17 cellular contexts compared by ENCODE assay signal in genomic region chr3:18066899-18067582, GRCh38.
"Had no signal": no experiment of that assay in that cellular context is flagged by ENCODE, and none has a peak within 500 bp of the region (broad histone marks: within the 10 kb centered on the region; RNA-seq: fewer than 3 reads in every experiment).

No MANE protein-coding gene starts in this region.

- H3K27ac ChIP-seq: gastrocnemius medialis, parathyroid adenoma, psoas muscle, spleen, testis, tibial nerve had no signal

- H3K4me1 Mint-ChIP-seq: naive thymus-derived CD4-positive, alpha-beta T cell; stimulated activated memory B cell treated with anti-CD40 and anti-IgM and Interleukin-4, amounts not matched to agents 10 μg/mL and 1 μg/mL and 100 μg/mL, for 72 hours had no signal

- H3K4me1 ChIP-seq: gastrocnemius medialis, parathyroid adenoma, psoas muscle, spleen, testis, tibial nerve had no signal

- H3K27me3 ChIP-seq: gastrocnemius medialis, spleen, testis, tibial nerve had no signal

- H3K36me3 Mint-ChIP-seq: immature natural killer cell; naive thymus-derived CD4-positive, alpha-beta T cell; stimulated activated memory B cell treated with anti-CD40 and anti-IgM and Interleukin-4, amounts not matched to agents 10 μg/mL and 1 μg/mL and 100 μg/mL, for 72 hours had no signal

- H3K9me3 ChIP-seq: gastrocnemius medialis, psoas muscle, spleen, testis, tibial nerve had no signal

- H3K36me3 ChIP-seq: gastrocnemius medialis, spleen, tibial nerve had no signal

- H3K27me3 Mint-ChIP-seq: naive thymus-derived CD4-positive, alpha-beta T cell; stimulated activated memory B cell treated with anti-CD40 and anti-IgM and Interleukin-4, amounts not matched to agents 10 μg/mL and 1 μg/mL and 100 μg/mL, for 72 hours; stimulated activated naive CD8-positive, alpha-beta T cell treated with anti-CD3 and anti-CD28 coated beads, Interleukin-15, amount 100 ng/mL, for 72 hours had no signal

- H3K9me3 Mint-ChIP-seq: immature natural killer cell; stimulated activated memory B cell treated with anti-CD40 and anti-IgM and Interleukin-4, amounts not matched to agents 10 μg/mL and 1 μg/mL and 100 μg/mL, for 72 hours had no signal

- H3K27ac Mint-ChIP-seq: immature natural killer cell; stimulated activated memory B cell treated with anti-CD40 and anti-IgM and Interleukin-4, amounts not matched to agents 10 μg/mL and 1 μg/mL and 100 μg/mL, for 72 hours had no signal

- H3K4me3 Mint-ChIP-seq: immature natural killer cell; naive thymus-derived CD4-positive, alpha-beta T cell; nephron progenitor cell; stimulated activated memory B cell treated with anti-CD40 and anti-IgM and Interleukin-4, amounts not matched to agents 10 μg/mL and 1 μg/mL and 100 μg/mL, for 72 hours; stimulated activated naive CD8-positive, alpha-beta T cell treated with anti-CD3 and anti-CD28 coated beads, Interleukin-15, amount 100 ng/mL, for 72 hours had no signal

- H3K4me3 ChIP-seq: gastrocnemius medialis, psoas muscle, spleen, testis, tibial nerve had no signal

- DNase-seq: effector memory CD4-positive, alpha-beta T cell; erythroblast; gastrocnemius medialis; immature natural killer cell; kidney; naive thymus-derived CD4-positive, alpha-beta T cell; nephron progenitor cell; psoas muscle; spleen; stimulated activated CD4-positive, alpha-beta T cell treated with anti-CD3 and anti-CD28 coated beads, Interleukin-15, amount 100 ng/mL, for 24 hours; stimulated activated CD4-positive, alpha-beta T cell treated with anti-CD3 and anti-CD28 coated beads, Interleukin-1b, Interleukin-23, amount 100 ng/mL, for 48 hours; stimulated activated CD4-positive, alpha-beta T cell treated with anti-CD3 and anti-CD28 coated beads, Interleukin-4, amount 100 ng/mL, for 24 hours; stimulated activated naive CD8-positive, alpha-beta T cell treated with anti-CD3 and anti-CD28 coated beads, Interleukin-15, amount 100 ng/mL, for 72 hours; testis had no signal
